ENCODE assay signal across 13 cellular contexts in the genomic region with DNA sequence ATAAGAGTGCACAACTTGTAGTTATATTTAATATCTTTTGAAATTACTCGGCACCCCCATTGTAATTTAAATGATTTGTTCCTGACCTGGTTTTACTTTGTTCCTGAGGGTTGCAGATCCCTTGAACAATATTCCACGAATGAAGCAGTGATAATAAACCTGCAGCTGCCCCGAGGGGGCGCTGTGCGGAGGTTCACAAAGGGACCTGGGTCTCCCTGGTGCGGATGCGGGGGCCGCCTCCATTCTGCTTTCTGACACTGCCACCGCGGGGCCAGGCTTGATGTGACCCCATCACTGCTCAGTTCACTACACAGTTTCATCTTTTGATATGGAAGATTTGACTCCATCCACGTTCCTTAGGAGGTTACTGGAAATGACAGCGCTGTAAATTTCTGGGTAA.
DNase-seq lines count a peak whose midpoint lies in the region; ATAC-seq and TF ChIP-seq lines count a peak whose summit lies in the region.
"Had no signal": no experiment of that assay in that cellular context is flagged by ENCODE, and none has a peak within 500 bp of the region (broad histone marks: within the 10 kb centered on the region; RNA-seq: fewer than 3 reads in every experiment).

No MANE protein-coding gene starts in this region.

- intact Hi-C loops in mucosa of descending colon (cut with DNase I, micrococcal nuclease) (no loop called here), sigmoid colon (cut with DNase I) (no loop called here)

- DNase-seq in BE2C (no peak), ELR (ENCODE audit: low read depth) (peak; percentile 20), left kidney (ENCODE audit: low read depth, low spot score) (peak; percentile 57), GM20000 (ENCODE audit: low spot score) (no peak), mucosa of descending colon (no peak), sigmoid colon (no peak)
- DNase-seq in activated naive CD8-positive, alpha-beta T cell treated with anti-CD3 and anti-CD28 coated beads, Interleukin-2, amount 50 U/mL, for 24 hours, result peak; percentile 25
- DNase-seq: left ventricle myocardium inferior, NCI-H2029, PC-9, T-helper 9 cell had no signal

- H3K36me3 ChIP-seq in BE2C (no peaks in the 10 kb centered on the region), mucosa of descending colon (ENCODE audit: low read depth) (no peaks in the 10 kb centered on the region), sigmoid colon (no peaks in the 10 kb centered on the region)
- H3K36me3 ChIP-seq: gastroesophageal sphincter, left ventricle myocardium inferior had no signal

- H3K9me3 Mint-ChIP-seq in activated naive CD8-positive, alpha-beta T cell treated with anti-CD3 and anti-CD28 coated beads, Interleukin-2, amount 50 U/mL, for 24 hours, result no peaks in the 10 kb centered on the region
- H3K9me3 Mint-ChIP-seq: activated T-helper 2 cell treated with anti-CD3 and anti-CD28 coated beads, Interferon-gamma antibody, Interleukin-2, Interleukin-4, amounts not matched to agents 10 μg/mL and 5 μg/mL and 100 μg/mL, durations not matched to agents 14 hours and 24 hours and 36 hours had no signal

- H3K4me1 ChIP-seq in BE2C, result peaks cover 9% of the 10 kb centered on the region
- H3K4me1 ChIP-seq in mucosa of descending colon (ENCODE audit: low read depth), result no peaks in the 10 kb centered on the region
- no peaks in the 10 kb centered on the region for H3K4me1 ChIP-seq in sigmoid colon
- H3K4me1 ChIP-seq: gastroesophageal sphincter, left ventricle myocardium inferior had no signal

- H3K27me3 Mint-ChIP-seq in activated naive CD8-positive, alpha-beta T cell treated with anti-CD3 and anti-CD28 coated beads, Interleukin-2, amount 50 U/mL, for 24 hours, result peaks cover 18% of the 10 kb centered on the region

- no peak overlapping the region for H3K27ac Mint-ChIP-seq in activated naive CD8-positive, alpha-beta T cell treated with anti-CD3 and anti-CD28 coated beads, Interleukin-2, amount 50 U/mL, for 24 hours
- H3K27ac Mint-ChIP-seq: activated T-helper 2 cell treated with anti-CD3 and anti-CD28 coated beads, Interferon-gamma antibody, Interleukin-2, Interleukin-4, amounts not matched to agents 10 μg/mL and 5 μg/mL and 100 μg/mL, durations not matched to agents 14 hours and 24 hours and 36 hours had no signal

- TF ChIP-seq CTCF in BE2C (IDR thresholded peaks at IDR 0.05; ENCODE audit: low read depth, low read length) (peak; percentile 41), GM20000 (IDR thresholded peaks at IDR 0.05; ENCODE audit: extremely low read depth, missing control alignments) (no peak), mucosa of descending colon (IDR thresholded peaks at IDR 0.05) (no peak), sigmoid colon (IDR thresholded peaks at IDR 0.05) (no peak)

- H3K36me3 Mint-ChIP-seq in activated naive CD8-positive, alpha-beta T cell treated with anti-CD3 and anti-CD28 coated beads, Interleukin-2, amount 50 U/mL, for 24 hours (ENCODE audit: low read depth), result no peaks in the 10 kb centered on the region

- no peak overlapping the region for H3K27ac ChIP-seq in sigmoid colon
- H3K27ac ChIP-seq: gastroesophageal sphincter, left ventricle myocardium inferior, PC-9 had no signal

- H3K4me3 ChIP-seq in BE2C (ENCODE audit: low read depth, low read length), result no peak overlapping the region
- H3K4me3 ChIP-seq in mucosa of descending colon, result no peak overlapping the region
- no peak overlapping the region for H3K4me3 ChIP-seq in sigmoid colon
- H3K4me3 ChIP-seq: gastroesophageal sphincter, left ventricle myocardium inferior, PC-9 had no signal

- no peak for TF ChIP-seq EP300 in sigmoid colon (IDR thresholded peaks at IDR 0.05)

- H3K27me3 ChIP-seq in BE2C (no peaks in the 10 kb centered on the region), sigmoid colon (peaks cover 0 to 54% (median 5%) of the 10 kb centered on the region in 3 donors)

- peak; percentile 36 for ATAC-seq in activated naive CD8-positive, alpha-beta T cell treated with anti-CD3 and anti-CD28 coated beads, Interleukin-2, amount 50 U/mL, for 24 hours
- ATAC-seq in mucosa of descending colon, result no peak
- ATAC-seq: gastroesophageal sphincter had no signal

- no peaks in the 10 kb centered on the region for H3K4me1 Mint-ChIP-seq in activated naive CD8-positive, alpha-beta T cell treated with anti-CD3 and anti-CD28 coated beads, Interleukin-2, amount 50 U/mL, for 24 hours

- no peaks in the 10 kb centered on the region for H3K9me3 ChIP-seq in BE2C
- H3K9me3 ChIP-seq in mucosa of descending colon, result no peaks in the 10 kb centered on the region
- no peaks in the 10 kb centered on the region for H3K9me3 ChIP-seq in sigmoid colon
- H3K9me3 ChIP-seq: left ventricle myocardium inferior had no signal

- no peak overlapping the region for H3K4me3 Mint-ChIP-seq in activated naive CD8-positive, alpha-beta T cell treated with anti-CD3 and anti-CD28 coated beads, Interleukin-2, amount 50 U/mL, for 24 hours

- no peak for TF ChIP-seq POLR2A in sigmoid colon (IDR thresholded peaks at IDR 0.05)

- 32 to 49% methylated on average over 12 of the region's 12 CpGs for WGBS in sigmoid colon, 2 donors

Comparison
In these comparisons a context has a peak if more than half of its experiments do, and no peak if none do; other contexts are left out.
1. DNase-seq: peak in ELR (single experiment), activated naive CD8-positive, alpha-beta T cell treated with anti-CD3 and anti-CD28 coated beads, Interleukin-2, amount 50 U/mL, for 24 hours (single experiment) and left kidney (single experiment); none in BE2C (single experiment), GM20000 (single experiment), mucosa of descending colon (0 of 3) and sigmoid colon (single experiment).